ENCODE assay signal across 8 cellular contexts in the genomic region with DNA sequence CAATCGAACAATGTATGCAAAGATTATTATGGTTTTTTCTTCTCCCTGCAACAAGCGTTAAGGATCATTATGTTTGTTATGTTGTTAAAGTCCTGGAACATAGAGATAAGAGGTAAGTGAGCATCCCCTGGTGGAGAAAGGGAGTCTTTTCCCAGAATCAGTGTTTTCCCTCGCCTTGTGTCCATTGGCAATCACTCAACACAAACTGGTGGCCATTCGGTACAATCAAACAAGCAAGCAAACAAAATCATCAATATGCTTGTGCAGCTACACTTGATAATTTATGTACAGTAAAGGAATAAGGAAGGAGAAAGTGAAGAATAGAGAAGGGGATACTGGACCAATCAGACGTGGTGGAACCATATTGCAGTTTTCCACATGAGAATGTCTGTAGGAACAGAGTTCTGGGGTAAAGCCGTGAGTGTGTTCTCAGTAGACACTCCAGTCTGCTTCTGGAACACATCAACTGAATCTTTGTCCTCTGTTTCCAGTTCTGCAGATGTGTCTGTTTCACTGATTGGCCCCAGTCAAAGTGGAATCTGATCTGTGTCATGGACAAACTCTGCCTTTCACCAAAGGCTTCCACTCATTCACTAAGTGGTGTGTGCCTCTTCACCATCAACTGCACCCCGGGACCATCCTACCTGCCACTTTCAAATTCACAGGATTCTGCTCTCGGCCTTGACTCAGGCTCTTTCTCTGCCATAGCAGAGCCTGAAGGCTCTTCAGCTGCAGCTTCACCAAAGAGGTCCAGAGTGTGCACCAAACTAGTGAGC.
A peak's percentile ranks its signal among the peaks of the same experiment; 100 is the strongest.
DNase-seq lines count a peak whose midpoint lies in the region.

No MANE protein-coding gene starts in this region.

- H3K4me1 Mint-ChIP-seq in activated CD4-positive, alpha-beta T cell treated with anti-CD3 and anti-CD28 coated beads, Interleukin-2, amount 10 ng/mL, durations not matched to agents 24 days and 14 days = peaks cover 17% of the 10 kb centered on the region

- intact Hi-C loops in activated CD4-positive, alpha-beta T cell treated with anti-CD3 and anti-CD28 coated beads, Interleukin-2, amount 10 ng/mL, durations not matched to agents 24 days and 14 days (cut with micrococcal nuclease) = no loop called here

- peaks cover 9% of the 10 kb centered on the region for H3K36me3 Mint-ChIP-seq in activated CD4-positive, alpha-beta T cell treated with anti-CD3 and anti-CD28 coated beads, Interleukin-2, amount 10 ng/mL, durations not matched to agents 24 days and 14 days (ENCODE audit: low read depth)

- H3K4me3 Mint-ChIP-seq in activated CD4-positive, alpha-beta T cell treated with anti-CD3 and anti-CD28 coated beads, Interleukin-2, amount 10 ng/mL, durations not matched to agents 24 days and 14 days = no peak overlapping the region

- no peak overlapping the region for H3K27ac Mint-ChIP-seq in activated CD4-positive, alpha-beta T cell treated with anti-CD3 and anti-CD28 coated beads, Interleukin-2, amount 10 ng/mL, durations not matched to agents 24 days and 14 days

- H3K27me3 Mint-ChIP-seq in activated CD4-positive, alpha-beta T cell treated with anti-CD3 and anti-CD28 coated beads, Interleukin-2, amount 10 ng/mL, durations not matched to agents 24 days and 14 days = peaks cover 15% of the 10 kb centered on the region

- H3K9me3 Mint-ChIP-seq in activated CD4-positive, alpha-beta T cell treated with anti-CD3 and anti-CD28 coated beads, Interleukin-2, amount 10 ng/mL, durations not matched to agents 24 days and 14 days = no peaks in the 10 kb centered on the region

- peak; percentile 56 for DNase-seq in activated CD4-positive, alpha-beta T cell treated with anti-CD3 and anti-CD28 coated beads, Interleukin-2, amount 10 ng/mL, durations not matched to agents 24 days and 14 days
- no peak for DNase-seq in activated CD4-positive, alpha-beta T cell treated with anti-CD3 and anti-CD28 coated beads for 1 hour
- DNase-seq in NCI-H1105 treated with DMSO at 0.1 percent for 48 hours (lab: John Stamatoyannopoulos, UW) = peak; percentile 59
- peak; percentile 70 for DNase-seq in astrocyte of the hippocampus (ENCODE audit: low read depth, low spot score)
- peak; percentile 56 to 71 for DNase-seq in lung microvascular endothelial cell (ENCODE audit: low read depth in 2 of 2)
- DNase-seq in activated naive CD4-positive, alpha-beta T cell treated with anti-CD3 and anti-CD28 coated beads, Interleukin-2, amount 50 U/mL, for 16 hours = no peak
- DNase-seq in SKM-1 treated with dmso at 0.1 percent for 144 hours (lab: John Stamatoyannopoulos, UW; ENCODE audit: unreplicated experiment) = no peak
- DNase-seq in T-helper 9 cell = no peak

Comparison
In these comparisons a context has a peak if more than half of its experiments do, and no peak if none do; other contexts are left out.
1. DNase-seq: peak in activated CD4-positive, alpha-beta T cell treated with anti-CD3 and anti-CD28 coated beads, Interleukin-2, amount 10 ng/mL, durations not matched to agents 24 days and 14 days (single experiment), NCI-H1105 treated with DMSO at 0.1 percent for 48 hours (single experiment), astrocyte of the hippocampus (single experiment) and lung microvascular endothelial cell (2 of 2); none in activated CD4-positive, alpha-beta T cell treated with anti-CD3 and anti-CD28 coated beads for 1 hour (single experiment), activated naive CD4-positive, alpha-beta T cell treated with anti-CD3 and anti-CD28 coated beads, Interleukin-2, amount 50 U/mL, for 16 hours (single experiment), SKM-1 treated with dmso at 0.1 percent for 144 hours (single experiment) and T-helper 9 cell (single experiment).